Comparison of ENCODE assay signal across 19 cellular contexts in the genomic region with DNA sequence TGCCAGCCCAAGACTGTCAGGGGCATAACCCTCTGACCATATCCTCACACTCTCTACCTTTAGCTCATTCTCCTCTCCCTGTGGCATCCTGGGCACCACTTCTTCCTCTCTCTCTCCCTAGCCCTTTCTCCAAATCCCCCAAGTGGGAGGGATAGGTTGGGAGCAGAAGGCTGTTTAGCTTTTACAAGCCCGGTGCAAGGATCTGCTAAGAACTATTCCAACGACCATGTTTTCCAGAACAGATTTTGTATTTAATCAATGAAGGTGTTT.
"Had no signal": no experiment of that assay in that cellular context is flagged by ENCODE, and none has a peak within 500 bp of the region (broad histone marks: within the 10 kb centered on the region; RNA-seq: fewer than 3 reads in every experiment).

No MANE protein-coding gene starts in this region.

- H3K27ac Mint-ChIP-seq: activated CD4-positive, alpha-beta memory T cell treated with anti-CD3 and anti-CD28 coated beads for 36 hours; activated CD8-positive, alpha-beta memory T cell treated with anti-CD3 and anti-CD28 coated beads, Interleukin-2, amount 10 ng/mL, durations not matched to agents 7 days and 5 days; activated naive CD8-positive, alpha-beta T cell treated with anti-CD3 and anti-CD28 coated beads for 36 hours; endodermal cell; stimulated activated effector memory CD8-positive, alpha-beta T cell treated with anti-CD3 and anti-CD28 coated beads, Interleukin-12 subunit alpha, Interleukin-12 subunit beta, amount 100 ng/mL, for 72 hours; WTC11 had no signal

- H3K4me2 ChIP-seq: smooth muscle cell had no signal

- H3K9me3 ChIP-seq: left lung, pancreas, right lobe of liver, thoracic aorta, upper lobe of right lung had no signal

- H3K4me1 ChIP-seq: pancreas, right lobe of liver, upper lobe of right lung had no signal

- H3K27ac ChIP-seq: pancreas, right lobe of liver, thoracic aorta, upper lobe of right lung had no signal

- H3K4me3 Mint-ChIP-seq: activated CD4-positive, alpha-beta memory T cell treated with anti-CD3 and anti-CD28 coated beads for 36 hours; activated CD4-positive, alpha-beta T cell treated with anti-CD3 and anti-CD28 coated beads for 36 hours; activated CD8-positive, alpha-beta memory T cell treated with anti-CD3 and anti-CD28 coated beads, Interleukin-2, amount 10 ng/mL, durations not matched to agents 7 days and 5 days; activated naive CD8-positive, alpha-beta T cell treated with anti-CD3 and anti-CD28 coated beads for 36 hours; endodermal cell; neural crest cell; stimulated activated effector memory CD8-positive, alpha-beta T cell treated with anti-CD3 and anti-CD28 coated beads, Interleukin-12 subunit alpha, Interleukin-12 subunit beta, amount 100 ng/mL, for 72 hours; WTC11 had no signal

- H3K9me3 Mint-ChIP-seq: activated CD4-positive, alpha-beta memory T cell treated with anti-CD3 and anti-CD28 coated beads for 36 hours; activated naive CD8-positive, alpha-beta T cell treated with anti-CD3 and anti-CD28 coated beads for 36 hours; endodermal cell; neural crest cell; stimulated activated effector memory CD8-positive, alpha-beta T cell treated with anti-CD3 and anti-CD28 coated beads, Interleukin-12 subunit alpha, Interleukin-12 subunit beta, amount 100 ng/mL, for 72 hours; WTC11 had no signal

- H3K27me3 ChIP-seq: left lung, pancreas, right lobe of liver, upper lobe of right lung had no signal

- H3K4me1 Mint-ChIP-seq: activated CD4-positive, alpha-beta T cell treated with anti-CD3 and anti-CD28 coated beads for 36 hours; activated CD8-positive, alpha-beta memory T cell treated with anti-CD3 and anti-CD28 coated beads, Interleukin-2, amount 10 ng/mL, durations not matched to agents 7 days and 5 days; activated naive CD8-positive, alpha-beta T cell treated with anti-CD3 and anti-CD28 coated beads for 36 hours; stimulated activated effector memory CD8-positive, alpha-beta T cell treated with anti-CD3 and anti-CD28 coated beads, Interleukin-12 subunit alpha, Interleukin-12 subunit beta, amount 100 ng/mL, for 72 hours had no signal

- H3K4me3 ChIP-seq: left lung, pancreas, right lobe of liver, smooth muscle cell, thoracic aorta, upper lobe of right lung had no signal

- H3K36me3 Mint-ChIP-seq: activated CD4-positive, alpha-beta memory T cell treated with anti-CD3 and anti-CD28 coated beads for 36 hours; activated CD8-positive, alpha-beta memory T cell treated with anti-CD3 and anti-CD28 coated beads, Interleukin-2, amount 10 ng/mL, durations not matched to agents 7 days and 5 days; activated naive CD8-positive, alpha-beta T cell treated with anti-CD3 and anti-CD28 coated beads for 36 hours; stimulated activated effector memory CD8-positive, alpha-beta T cell treated with anti-CD3 and anti-CD28 coated beads, Interleukin-12 subunit alpha, Interleukin-12 subunit beta, amount 100 ng/mL, for 72 hours; WTC11 had no signal

- H3K27me3 Mint-ChIP-seq: activated CD4-positive, alpha-beta memory T cell treated with anti-CD3 and anti-CD28 coated beads for 36 hours; activated CD4-positive, alpha-beta T cell treated with anti-CD3 and anti-CD28 coated beads for 36 hours; activated naive CD8-positive, alpha-beta T cell treated with anti-CD3 and anti-CD28 coated beads for 36 hours had no signal

- DNase-seq: activated CD4-positive, alpha-beta memory T cell treated with anti-CD3 and anti-CD28 coated beads for 36 hours; activated CD8-positive, alpha-beta memory T cell treated with anti-CD3 and anti-CD28 coated beads, Interleukin-2, amount 10 ng/mL, durations not matched to agents 7 days and 5 days; activated naive CD4-positive, alpha-beta T cell; activated naive CD8-positive, alpha-beta T cell treated with anti-CD3 and anti-CD28 coated beads for 36 hours; amygdala; endodermal cell; head of caudate nucleus; left lung; midbrain; pancreas; right lobe of liver; stimulated activated CD4-positive, alpha-beta T cell treated with anti-CD3 and anti-CD28 coated beads, Interleukin-4, amount 100 ng/mL, for 24 hours; upper lobe of right lung had no signal

- H3K36me3 ChIP-seq: left lung, pancreas, right lobe of liver, thoracic aorta, upper lobe of right lung had no signal
